Comparison of ENCODE assay signal across 21 cellular contexts in genomic region chr7:22786290-22786932, GRCh38. TPM values are rescaled to one million over a fixed set of nuclear protein-coding genes. Genes with fewer than 3 reads are reported as not detected.
DNase-seq lines count a peak whose midpoint lies in the region; ATAC-seq and TF ChIP-seq lines count a peak whose summit lies in the region.
"Had no signal": no experiment of that assay in that cellular context is flagged by ENCODE, and none has a peak within 500 bp of the region (broad histone marks: within the 10 kb centered on the region; RNA-seq: fewer than 3 reads in every experiment).

No MANE protein-coding gene starts in this region.

- H3K27ac ChIP-seq in hepatocyte = peak overlapping the region; percentile 59
- H3K27ac ChIP-seq: epithelial cell of prostate, heart left ventricle, left ventricle myocardium inferior, RWPE1 had no signal

- H3K4me2 ChIP-seq in hepatocyte = no peak overlapping the region

- ATAC-seq in HG02981 (IDR thresholded peaks at IDR 0.05; ENCODE audit: unreplicated experiment) (no peak), GM21367 (IDR thresholded peaks at IDR 0.05; ENCODE audit: unreplicated experiment) (no peak)
- ATAC-seq: heart left ventricle had no signal

- TF ChIP-seq CTCF in hepatocyte (IDR thresholded peaks at IDR 0.05; ENCODE audit: poor library complexity) = no peak

- H3K9me3 ChIP-seq in hepatocyte (ENCODE audit: low read depth) = no peaks in the 10 kb centered on the region
- H3K9me3 ChIP-seq: heart left ventricle, left ventricle myocardium inferior had no signal

- no peaks in the 10 kb centered on the region for H3K9me2 ChIP-seq in hepatocyte (replicated peaks; ENCODE audit: insufficient read depth)

- H3K4me3 ChIP-seq in hepatocyte = no peak overlapping the region
- H3K4me3 ChIP-seq: heart left ventricle, left ventricle myocardium inferior had no signal

- DNase-seq in NCI-H748 (lab: John Stamatoyannopoulos, UW; ENCODE audit: unreplicated experiment) (peak; percentile 14), NCI-H748 treated with DMSO at 0.1 percent for 48 hours (lab: John Stamatoyannopoulos, UW) (no peak), LoVo (ENCODE audit: low spot score) (peak; percentile 78), hepatocyte (ENCODE audit: low spot score) (peak; percentile 72), renal cortical epithelial cell (ENCODE audit: low read depth) (peak; percentile 23), CD1c-positive myeloid dendritic cell (ENCODE audit: extremely low spot score) (no peak)
- DNase-seq: activated B cell treated with CpG ODN at 0.5 μM for 24 hours; activated CD4-positive, alpha-beta T cell treated with anti-CD3 and anti-CD28 coated beads, Interleukin-2, amount 50 U/mL, for 48 hours; activated effector memory CD4-positive, alpha-beta T cell treated with Interleukin-2 at 50 U/mL for 16 hours; activated naive CD8-positive, alpha-beta T cell treated with anti-CD3 and anti-CD28 coated beads, Interleukin-2, amount 10 ng/mL, durations not matched to agents 7 days and 5 days; C1 segment of cervical spinal cord; heart left ventricle; left ventricle myocardium inferior; NCI-H187 treated with DMSO at 0.1 percent for 48 hours; nephron progenitor cell; stimulated activated CD4-positive, alpha-beta T cell treated with anti-CD3 and anti-CD28 coated beads, Interleukin-1b, Interleukin-23, amount 100 ng/mL, for 48 hours had no signal

- 31% methylated on average over 3 of the region's 3 CpGs for WGBS in hepatocyte (ENCODE audit: low lambda C conversion rate, missing lambda C conversion rate)

- no peaks in the 10 kb centered on the region for H3K79me2 ChIP-seq in hepatocyte

- no peaks in the 10 kb centered on the region for H3K36me3 ChIP-seq in hepatocyte (replicated peaks; ENCODE audit: insufficient read depth, low read depth)
- H3K36me3 ChIP-seq: heart left ventricle, left ventricle myocardium inferior had no signal

- no peak overlapping the region for H2AFZ ChIP-seq in hepatocyte

- H3K27me3 ChIP-seq in hepatocyte = no peaks in the 10 kb centered on the region
- H3K27me3 ChIP-seq: heart left ventricle had no signal

- H4K20me1 ChIP-seq in hepatocyte (ENCODE audit: insufficient read depth, poor library complexity, severe bottlenecking) = no peaks in the 10 kb centered on the region

- H3K4me1 ChIP-seq in hepatocyte (ENCODE audit: insufficient read depth) = peaks cover 19% of the 10 kb centered on the region
- H3K4me1 ChIP-seq: left ventricle myocardium inferior had no signal

RNA-seq across cellular contexts. Expression of gene TOMM7, which starts 36.2 kb away (rescaled TPM):
- total RNA-seq in hepatocyte = 115 and 215 TPM in 2 replicates
- 322 and 366 TPM in 2 replicates for polyA plus RNA-seq in hepatocyte
- total RNA-seq in renal cortical epithelial cell = 55.1 and 66.7 TPM in 2 replicates

RNA-seq across cellular contexts. Expression of gene IL6, which starts 59.4 kb away (rescaled TPM):
- 1.6 and 4.3 TPM in 2 replicates for total RNA-seq in hepatocyte
- 3.4 and 3.5 TPM in 2 replicates for polyA plus RNA-seq in hepatocyte
- 52.3 and 84.2 TPM in 2 replicates for total RNA-seq in renal cortical epithelial cell
- total RNA-seq: skeletal muscle tissue had no signal

Comparison
In these comparisons a context has a peak if more than half of its experiments do, and no peak if none do; other contexts are left out.
1. DNase-seq: peak in NCI-H748 (single experiment), LoVo (single experiment), hepatocyte (single experiment) and renal cortical epithelial cell (single experiment); none in NCI-H748 treated with DMSO at 0.1 percent for 48 hours (single experiment) and CD1c-positive myeloid dendritic cell (single experiment).
2. RNA of gene IL6, which starts 59.4 kb away (total RNA-seq): 52.3 to 84.2 TPM in renal cortical epithelial cell; 1.6 to 4.3 TPM in hepatocyte; every median in the first group is over 10 times any median in the second.